ENCODE assay signal across 12 cellular contexts in genomic region chr5:157343842-157344790, GRCh38.
A peak's percentile ranks its signal among the peaks of the same experiment; 100 is the strongest.
DNase-seq lines count a peak whose midpoint lies in the region; ATAC-seq, FAIRE-seq and TF ChIP-seq lines count a peak whose summit lies in the region.
"Had no signal": no experiment of that assay in that cellular context is flagged by ENCODE, and none has a peak within 500 bp of the region (broad histone marks: within the 10 kb centered on the region; RNA-seq: fewer than 3 reads in every experiment).

No MANE protein-coding gene starts in this region.

- H4K20me1 ChIP-seq in HepG2 (ENCODE audit: insufficient read depth, low read length): no peaks in the 10 kb centered on the region

- in situ Hi-C loops in HepG2 (cut with HindIII; ENCODE audit: extremely low pct_ligation_motif_present, low pct_unique_long_range_greater_than_20kb): loop anchor here (5.0 to 25.0 kb wide), 2 partner anchors 133 to 393 kb away; partner anchors contain the start of genes LSM11 and THG1L

- no peak for DNase-seq in activated CD4-positive, CD25-positive, alpha-beta regulatory T cell treated with anti-CD3 and anti-CD28 coated beads, Interleukin-2, amount 50 U/mL, for 72 hours
- DNase-seq in LNCaP clone FGC (ENCODE audit: low read depth): peak; percentile 15
- DNase-seq in occipital lobe (lab: John Stamatoyannopoulos, UW): peak; percentile 11
- no peak for DNase-seq in HepG2 (ENCODE audit: low spot score)
- no peak for DNase-seq in omental fat pad (ENCODE audit: low spot score)
- no peak for DNase-seq in 8988T
- DNase-seq: NCI-H2081, transverse colon had no signal

- intact Hi-C loops in HepG2 (cut with micrococcal nuclease; ENCODE audit: unreplicated experiment): no loop called here

- H3K36me3 ChIP-seq in HepG2 (replicated peaks in 1 of 2; ENCODE audit: control insufficient read depth in 1 of 2, insufficient read depth in 2 of 2, low read length in 2 of 2): peaks cover 6 to 8% of the 10 kb centered on the region in 2 experiments; a peak in 3 of 5 replicates
- H3K36me3 ChIP-seq: transverse colon had no signal

- TF ChIP-seq EP300 in HepG2 (IDR thresholded peaks at IDR 0.05; ENCODE audit: low read depth in 2 of 2, low read length in 2 of 2): no peak
- no peak for TF ChIP-seq EP300 in HepG2 (CRISPR knock-in tag; IDR thresholded peaks at IDR 0.05; ENCODE audit: borderline replicate concordance)

- H3K9me3 ChIP-seq in HepG2 (ENCODE audit: low read length): no peaks in the 10 kb centered on the region
- H3K9me3 ChIP-seq: transverse colon had no signal

- peak; percentile 91 to 92 for ATAC-seq in activated CD4-positive, CD25-positive, alpha-beta regulatory T cell treated with anti-CD3 and anti-CD28 coated beads, Interleukin-2, amount 50 U/mL, for 24 hours
- ATAC-seq in HepG2 (no peak), omental fat pad (ENCODE audit: low FRiP score) (no peak)

- TF ChIP-seq RAD21 in HepG2 (CRISPR knock-in tag; IDR thresholded peaks at IDR 0.05): no peak

- no TSS peak for BruUV-seq in HepG2 (replicated peaks; lab: Mats Ljungman, UMichigan)

- no peak overlapping the region for H3K4me2 ChIP-seq in HepG2 (ENCODE audit: low read depth, low read length)

- FAIRE-seq in HepG2 (lab: Jason Lieb, UNC): no peak
- FAIRE-seq: A204.1, G401.6 had no signal

- no peak overlapping the region for H3K4me3 ChIP-seq in LNCaP clone FGC (ENCODE audit: low read depth, low read length)
- H3K4me3 ChIP-seq in HepG2 (replicated peaks in 1 of 3; ENCODE audit: insufficient read depth in 1 of 3, low read depth in 2 of 3, low read length in 3 of 3): no peak overlapping the region
- H3K4me3 ChIP-seq: transverse colon had no signal

- CTCF ChIA-PET in HepG2 (lab: Yijun Ruan, JAX; ENCODE audit: low intra/inter-chr PET ratio, low total read pairs): interaction anchor here (3.3 kb wide), 1 partner anchor 133 kb away, joined by 15 read pairs; no protein-coding TSS in a partner anchor

- no peak overlapping the region for H2AFZ ChIP-seq in HepG2 (ENCODE audit: low read length)

- H3K27ac ChIP-seq in cingulate gyrus (ENCODE audit: low read depth, low read length): peak overlapping the region; percentile 84
- H3K27ac ChIP-seq in HepG2 (ENCODE audit: extremely low read length, insufficient read depth, low read length): no peak overlapping the region
- H3K27ac ChIP-seq: transverse colon had no signal

- H3K4me1 ChIP-seq in HepG2 (ENCODE audit: insufficient read depth, low read length): no peaks in the 10 kb centered on the region
- H3K4me1 ChIP-seq: transverse colon had no signal

- no peak overlapping the region for H3K9ac ChIP-seq in HepG2 (ENCODE audit: insufficient read depth, low read depth, low read length)

- H3K27me3 ChIP-seq in HepG2 (ENCODE audit: control insufficient read depth in 1 of 2, insufficient read depth in 2 of 2, low read length in 2 of 2): no peaks in the 10 kb centered on the region
- H3K27me3 ChIP-seq: transverse colon had no signal

- no peaks in the 10 kb centered on the region for H3K79me2 ChIP-seq in HepG2 (ENCODE audit: insufficient read depth, low read length)

- TF ChIP-seq CTCF in LNCaP clone FGC (IDR thresholded peaks at IDR 0.05; ENCODE audit: control insufficient read depth, extremely low read depth, insufficient read depth): no peak
- TF ChIP-seq CTCF in HepG2 (CRISPR knock-in tag; IDR thresholded peaks at IDR 0.05): no peak
- TF ChIP-seq CTCF in omental fat pad (IDR thresholded peaks at IDR 0.05): no peak

- POLR2A ChIA-PET in HepG2 (lab: Yijun Ruan, JAX): no interaction called here

- TF ChIP-seq POLR2A in HepG2 (IDR thresholded peaks at IDR 0.05; ENCODE audit: insufficient read depth in 1 of 2, low read depth in 2 of 2, low read length in 2 of 2): no peak

- 96% methylated on average over 14 of the region's 14 CpGs for WGBS in HepG2 (ENCODE audit: low lambda C conversion rate)

TF ChIP-seq in HepG2, 621 proteins besides CTCF, POLR2A, EP300 and RAD21:
- TF ChIP-seq SP4 (CRISPR knock-in tag; IDR thresholded peaks at IDR 0.05): no peak
- TF ChIP-seq MATR3 (CRISPR knock-in tag; IDR thresholded peaks at IDR 0.05): no peak
- TF ChIP-seq ZNF543 (CRISPR knock-in tag; IDR thresholded peaks at IDR 0.05): no peak
- no peak for TF ChIP-seq TOE1 (CRISPR knock-in tag; IDR thresholded peaks at IDR 0.05)
- TF ChIP-seq, protein P1, sequence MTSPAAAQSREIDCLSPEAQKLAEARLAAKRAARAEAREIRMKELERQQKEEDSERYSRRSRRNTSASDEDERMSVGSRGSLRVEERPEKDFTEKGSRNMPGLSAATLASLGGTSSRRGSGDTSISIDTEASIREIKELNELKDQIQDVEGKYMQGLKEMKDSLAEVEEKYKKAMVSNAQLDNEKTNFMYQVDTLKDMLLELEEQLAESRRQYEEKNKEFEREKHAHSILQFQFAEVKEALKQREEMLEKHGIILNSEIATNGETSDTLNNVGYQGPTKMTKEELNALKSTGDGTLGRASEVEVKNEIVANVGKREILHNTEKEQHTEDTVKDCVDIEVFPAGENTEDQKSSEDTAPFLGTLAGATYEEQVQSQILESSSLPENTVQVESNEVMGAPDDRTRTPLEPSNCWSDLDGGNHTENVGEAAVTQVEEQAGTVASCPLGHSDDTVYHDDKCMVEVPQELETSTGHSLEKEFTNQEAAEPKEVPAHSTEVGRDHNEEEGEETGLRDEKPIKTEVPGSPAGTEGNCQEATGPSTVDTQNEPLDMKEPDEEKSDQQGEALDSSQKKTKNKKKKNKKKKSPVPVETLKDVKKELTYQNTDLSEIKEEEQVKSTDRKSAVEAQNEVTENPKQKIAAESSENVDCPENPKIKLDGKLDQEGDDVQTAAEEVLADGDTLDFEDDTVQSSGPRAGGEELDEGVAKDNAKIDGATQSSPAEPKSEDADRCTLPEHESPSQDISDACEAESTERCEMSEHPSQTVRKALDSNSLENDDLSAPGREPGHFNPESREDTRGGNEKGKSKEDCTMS (CRISPR knock-in tag; conservative IDR thresholded peaks at IDR 0.05): no peak
- TF ChIP-seq FOXA3 (CRISPR knock-in tag; IDR thresholded peaks at IDR 0.05): no peak
- TF ChIP-seq GABPB1 (CRISPR knock-in tag; IDR thresholded peaks at IDR 0.05): no peak
- TF ChIP-seq ZFP62 (CRISPR knock-in tag; IDR thresholded peaks at IDR 0.05): no peak
- TF ChIP-seq IKZF5 (CRISPR knock-in tag; IDR thresholded peaks at IDR 0.05): no peak
- no peak for TF ChIP-seq ZFP37 (CRISPR knock-in tag; IDR thresholded peaks at IDR 0.05; ENCODE audit: borderline replicate concordance)
- TF ChIP-seq PHF5A (CRISPR knock-in tag; IDR thresholded peaks at IDR 0.05; ENCODE audit: low read depth, unreplicated experiment): no peak
- no peak for TF ChIP-seq ETV5 (CRISPR knock-in tag; IDR thresholded peaks at IDR 0.05; ENCODE audit: borderline replicate concordance)
- TF ChIP-seq MLXIP (CRISPR knock-in tag; IDR thresholded peaks at IDR 0.05; ENCODE audit: borderline replicate concordance): no peak
- TF ChIP-seq CBX5 (CRISPR knock-in tag; IDR thresholded peaks at IDR 0.05; ENCODE audit: borderline replicate concordance): no peak
- TF ChIP-seq GTF3A (CRISPR knock-in tag; conservative IDR thresholded peaks at IDR 0.05): no peak
- no peak for TF ChIP-seq MIER2 (CRISPR knock-in tag; IDR thresholded peaks at IDR 0.05)
- TF ChIP-seq NFKBIZ (CRISPR knock-in tag; IDR thresholded peaks at IDR 0.05): no peak

Comparison
In these comparisons a context has a peak if more than half of its experiments do, and no peak if none do; other contexts are left out.
1. ATAC-seq: peak in activated CD4-positive, CD25-positive, alpha-beta regulatory T cell treated with anti-CD3 and anti-CD28 coated beads, Interleukin-2, amount 50 U/mL, for 24 hours (2 of 2); none in HepG2 (single experiment) and omental fat pad (single experiment).
2. DNase-seq: peak in LNCaP clone FGC (single experiment) and occipital lobe (single experiment); none in activated CD4-positive, CD25-positive, alpha-beta regulatory T cell treated with anti-CD3 and anti-CD28 coated beads, Interleukin-2, amount 50 U/mL, for 72 hours (single experiment), HepG2 (single experiment), omental fat pad (single experiment) and 8988T (single experiment).